In the genomic region with DNA sequence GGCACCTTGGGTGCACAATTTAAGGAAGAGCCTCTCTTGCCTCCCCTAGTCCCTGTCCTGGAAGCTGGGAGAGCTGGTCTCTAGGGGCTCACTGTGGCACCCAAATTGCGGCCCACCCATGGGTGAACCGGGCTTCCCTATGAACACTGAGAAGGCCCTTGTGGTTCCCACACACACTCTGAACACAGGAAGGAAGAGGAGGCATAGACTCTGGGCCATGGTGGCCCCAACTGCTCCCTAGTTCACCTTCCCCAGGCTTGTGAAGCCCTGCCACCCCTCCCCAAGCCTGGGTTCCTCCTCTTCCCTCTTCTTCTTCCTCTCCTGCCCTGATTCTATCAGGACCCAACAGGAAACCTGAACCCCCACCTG, we compare ENCODE assay signal across 11 cellular contexts. TPM values are rescaled to one million over a fixed set of nuclear protein-coding genes. Genes with fewer than 3 reads are reported as not detected.
DNase-seq lines count a peak whose midpoint lies in the region; ATAC-seq and TF ChIP-seq lines count a peak whose summit lies in the region.
"Had no signal": no experiment of that assay in that cellular context is flagged by ENCODE, and none has a peak within 500 bp of the region (broad histone marks: within the 10 kb centered on the region; RNA-seq: fewer than 3 reads in every experiment).

No MANE protein-coding gene starts in this region.

- H3K9me3 ChIP-seq in thyroid gland, result no peaks in the 10 kb centered on the region

- DNase-seq in activated T-cell treated with anti-CD3 and anti-CD28 coated beads, Interleukin-2, amount 50 U/mL, for 72 hours, result no peak
- DNase-seq in activated T-cell treated with anti-CD3 and anti-CD28 coated beads, Interleukin-2, amount 50 U/mL, for 4 hours, result no peak
- no peak for DNase-seq in activated CD8-positive, alpha-beta T cell treated with anti-CD3 and anti-CD28 coated beads for 36 hours
- no peak for DNase-seq in mesothelial cell of epicardium (ENCODE audit: low spot score in 2 of 2, unreplicated experiment in 2 of 2)
- DNase-seq in thyroid gland, result no peak
- DNase-seq: islet precursor cell, NCI-H69 had no signal

- TF ChIP-seq POLR2A in thyroid gland (IDR thresholded peaks at IDR 0.05), result no peak

- POLR2A ChIA-PET in activated CD8-positive, alpha-beta T cell treated with anti-CD3 and anti-CD28 coated beads for 36 hours (lab: Charles Lee), result interaction anchor here (0.7 to 22.2 kb wide), 5 partner anchors 7 to 120 kb away, joined by 3 to 617 read pairs (median 3); partner anchors contain the start of gene SREBF1

- H3K9me3 Mint-ChIP-seq in activated T-cell treated with anti-CD3 and anti-CD28 coated beads, Interleukin-2, amount 50 U/mL, for 72 hours, result no peaks in the 10 kb centered on the region
- no peaks in the 10 kb centered on the region for H3K9me3 Mint-ChIP-seq in activated T-cell treated with anti-CD3 and anti-CD28 coated beads, Interleukin-2, amount 50 U/mL, for 4 hours
- H3K9me3 Mint-ChIP-seq in activated CD8-positive, alpha-beta T cell treated with anti-CD3 and anti-CD28 coated beads for 36 hours, result no peaks in the 10 kb centered on the region
- H3K9me3 Mint-ChIP-seq in mesothelial cell of epicardium, result no peaks in the 10 kb centered on the region

- H3K36me3 ChIP-seq in thyroid gland, result no peaks in the 10 kb centered on the region

- H3K27ac Mint-ChIP-seq in activated T-cell treated with anti-CD3 and anti-CD28 coated beads, Interleukin-2, amount 50 U/mL, for 72 hours, result peak overlapping the region; percentile 75
- peak overlapping the region; percentile 95 for H3K27ac Mint-ChIP-seq in activated CD8-positive, alpha-beta T cell treated with anti-CD3 and anti-CD28 coated beads for 36 hours
- peak overlapping the region; percentile 91 for H3K27ac Mint-ChIP-seq in mesothelial cell of epicardium

- peaks cover 1 to 6% of the 10 kb centered on the region in 2 donors for H3K36me3 Mint-ChIP-seq in activated T-cell treated with anti-CD3 and anti-CD28 coated beads, Interleukin-2, amount 50 U/mL, for 72 hours (ENCODE audit: insufficient read depth in 2 of 2)
- no peaks in the 10 kb centered on the region for H3K36me3 Mint-ChIP-seq in activated T-cell treated with anti-CD3 and anti-CD28 coated beads, Interleukin-2, amount 50 U/mL, for 4 hours (ENCODE audit: insufficient read depth)
- H3K36me3 Mint-ChIP-seq in activated CD8-positive, alpha-beta T cell treated with anti-CD3 and anti-CD28 coated beads for 36 hours (ENCODE audit: low read depth), result peaks cover 49% of the 10 kb centered on the region
- H3K36me3 Mint-ChIP-seq in mesothelial cell of epicardium, result peaks cover 7% of the 10 kb centered on the region

- no peaks in the 10 kb centered on the region for H3K27me3 Mint-ChIP-seq in activated T-cell treated with anti-CD3 and anti-CD28 coated beads, Interleukin-2, amount 50 U/mL, for 72 hours (ENCODE audit: low read depth)
- no peaks in the 10 kb centered on the region for H3K27me3 Mint-ChIP-seq in activated T-cell treated with anti-CD3 and anti-CD28 coated beads, Interleukin-2, amount 50 U/mL, for 4 hours (ENCODE audit: low read depth)
- no peaks in the 10 kb centered on the region for H3K27me3 Mint-ChIP-seq in activated CD8-positive, alpha-beta T cell treated with anti-CD3 and anti-CD28 coated beads for 36 hours
- no peaks in the 10 kb centered on the region for H3K27me3 Mint-ChIP-seq in mesothelial cell of epicardium (ENCODE audit: low read depth)

- peaks cover 81% of the 10 kb centered on the region for H3K4me1 Mint-ChIP-seq in activated T-cell treated with anti-CD3 and anti-CD28 coated beads, Interleukin-2, amount 50 U/mL, for 72 hours (ENCODE audit: low read depth)
- H3K4me1 Mint-ChIP-seq in activated T-cell treated with anti-CD3 and anti-CD28 coated beads, Interleukin-2, amount 50 U/mL, for 4 hours (ENCODE audit: low read depth), result peaks cover 65% of the 10 kb centered on the region
- peaks cover 87% of the 10 kb centered on the region for H3K4me1 Mint-ChIP-seq in activated CD8-positive, alpha-beta T cell treated with anti-CD3 and anti-CD28 coated beads for 36 hours (ENCODE audit: low read depth)
- H3K4me1 Mint-ChIP-seq in mesothelial cell of epicardium, result peaks cover 62% of the 10 kb centered on the region

- peak overlapping the region; percentile 57 to 83 for H3K4me3 Mint-ChIP-seq in activated T-cell treated with anti-CD3 and anti-CD28 coated beads, Interleukin-2, amount 50 U/mL, for 72 hours
- H3K4me3 Mint-ChIP-seq in activated T-cell treated with anti-CD3 and anti-CD28 coated beads, Interleukin-2, amount 50 U/mL, for 4 hours, result no peak overlapping the region
- peak overlapping the region; percentile 31 for H3K4me3 Mint-ChIP-seq in activated CD8-positive, alpha-beta T cell treated with anti-CD3 and anti-CD28 coated beads for 36 hours
- H3K4me3 Mint-ChIP-seq in mesothelial cell of epicardium, result no peak overlapping the region

- CTCF ChIA-PET in activated CD8-positive, alpha-beta T cell treated with anti-CD3 and anti-CD28 coated beads for 36 hours (lab: Charles Lee), result interaction anchor here (0.8 to 4.0 kb wide), 6 partner anchors 10 to 207 kb away, joined by 3 to 15 read pairs (median 4); partner anchors contain the start of gene SREBF1

- intact Hi-C loops in activated CD8-positive, alpha-beta T cell treated with anti-CD3 and anti-CD28 coated beads for 36 hours (cut with micrococcal nuclease), result no loop called here
- intact Hi-C loops in thyroid gland (cut with DNase I), result no loop called here

- no peak for ATAC-seq in activated T-cell treated with anti-CD3 and anti-CD28 coated beads, Interleukin-2, amount 50 U/mL, for 72 hours (replicated peaks in 1 of 2)
- no peak for ATAC-seq in activated T-cell treated with anti-CD3 and anti-CD28 coated beads, Interleukin-2, amount 50 U/mL, for 4 hours
- no peak for ATAC-seq in activated CD8-positive, alpha-beta T cell treated with anti-CD3 and anti-CD28 coated beads for 36 hours
- ATAC-seq in GM21825 (IDR thresholded peaks at IDR 0.05; ENCODE audit: unreplicated experiment) (no peak), GM21619 (IDR thresholded peaks at IDR 0.05; ENCODE audit: unreplicated experiment) (no peak), GM19395 (IDR thresholded peaks at IDR 0.05; ENCODE audit: unreplicated experiment) (no peak)
- ATAC-seq: right cardiac atrium had no signal

- peak overlapping the region in 2 of 3 donors; percentile 50 to 85 for H3K27ac ChIP-seq in thyroid gland

- TF ChIP-seq CTCF in activated CD8-positive, alpha-beta T cell treated with anti-CD3 and anti-CD28 coated beads for 36 hours (IDR thresholded peaks at IDR 0.05), result no peak
- TF ChIP-seq CTCF in mesothelial cell of epicardium (IDR thresholded peaks at IDR 0.05; ENCODE audit: unreplicated experiment), result no peak
- TF ChIP-seq CTCF in thyroid gland (IDR thresholded peaks at IDR 0.05), result no peak

- WGBS in thyroid gland, 2 donors, result 76 to 88% methylated on average over 2 of the region's 2 CpGs

- no peak overlapping the region for H3K4me3 ChIP-seq in thyroid gland (replicated peaks in 1 of 3)

- no peaks in the 10 kb centered on the region for H3K27me3 ChIP-seq in thyroid gland

- peaks cover 41 to 67% of the 10 kb centered on the region in 2 donors for H3K4me1 ChIP-seq in thyroid gland

RNA-seq across cellular contexts. Expression of gene SREBF1, which starts 10.5 kb away (rescaled TPM):
- 100 to 1,000 TPM; 192 to 209 TPM for total RNA-seq in activated T-cell treated with anti-CD3 and anti-CD28 coated beads, Interleukin-2, amount 50 U/mL, for 72 hours
- 10 to 100 TPM; 34.3 to 44.0 (median 34.6) TPM for total RNA-seq in activated T-cell treated with anti-CD3 and anti-CD28 coated beads, Interleukin-2, amount 50 U/mL, for 4 hours
- total RNA-seq in activated CD8-positive, alpha-beta T cell treated with anti-CD3 and anti-CD28 coated beads for 36 hours, result 100 to 1,000 TPM; 103 to 116 TPM
- 179 to 187 TPM (median 181 TPM) in 3 replicates for total RNA-seq in mesothelial cell of epicardium
- 10 to 100 TPM; 44.6 to 89.4 (median 63.0) TPM for total RNA-seq in thyroid gland

Comparison
In these comparisons a context has a peak if more than half of its experiments do, and no peak if none do; other contexts are left out.
1. H3K4me3 Mint-ChIP-seq: peak in activated T-cell treated with anti-CD3 and anti-CD28 coated beads, Interleukin-2, amount 50 U/mL, for 72 hours (2 of 2) and activated CD8-positive, alpha-beta T cell treated with anti-CD3 and anti-CD28 coated beads for 36 hours (single experiment); none in activated T-cell treated with anti-CD3 and anti-CD28 coated beads, Interleukin-2, amount 50 U/mL, for 4 hours (single experiment) and mesothelial cell of epicardium (single experiment).
2. Peak in every context shown above with its lines, with median percentiles within 50 percentile points of each other: H3K27ac Mint-ChIP-seq.